In genomic region chr10:49407552-49408137, GRCh38 we compare ENCODE assay signal across 9 cellular contexts. TPM values are rescaled to one million over a fixed set of nuclear protein-coding genes. Genes with fewer than 3 reads are reported as not detected.
A peak's percentile ranks its signal among the peaks of the same experiment; 100 is the strongest.
DNase-seq lines count a peak whose midpoint lies in the region; ATAC-seq, FAIRE-seq and TF ChIP-seq lines count a peak whose summit lies in the region.
"Had no signal": no experiment of that assay in that cellular context is flagged by ENCODE, and none has a peak within 500 bp of the region (broad histone marks: within the 10 kb centered on the region; RNA-seq: fewer than 3 reads in every experiment).

No MANE protein-coding gene starts in this region.

- H2AFZ ChIP-seq in H1 (ENCODE audit: low read length), result no peak overlapping the region

- no peak overlapping the region for H2BK15ac ChIP-seq in H1 (ENCODE audit: low read length)

- H3K23me2 ChIP-seq in H1 (ENCODE audit: low read depth, low read length), result peaks cover 1% of the 10 kb centered on the region; the same call in 1 of the 2 replicates

- no peak overlapping the region for H2BK5ac ChIP-seq in H1 (ENCODE audit: low read depth, low read length)

- H2BK12ac ChIP-seq in H1 (ENCODE audit: low read depth, low read length), result peak overlapping the region; percentile 46; the same call in 1 of the 2 replicates

- H2AK5ac ChIP-seq in H1 (ENCODE audit: low read depth, low read length), result no peak overlapping the region

- H2BK20ac ChIP-seq in H1 (ENCODE audit: low read length), result no peak overlapping the region

- no peak overlapping the region for H3K4ac ChIP-seq in H1 (replicated peaks; ENCODE audit: insufficient read length, low read depth, low read length)

- no peaks in the 10 kb centered on the region for H3K36me3 ChIP-seq in H1 (ENCODE audit: control insufficient read depth in 2 of 4, insufficient read depth in 4 of 4, low read length in 3 of 4)
- H3K36me3 ChIP-seq in mucosa of descending colon (ENCODE audit: low read depth), result no peaks in the 10 kb centered on the region

- no peak overlapping the region for H4K5ac ChIP-seq in H1 (ENCODE audit: insufficient read length, low read depth, low read length)

- WGBS in H1 (ENCODE audit: extremely low coverage in 1 of 2, insufficient coverage in 1 of 2, insufficient read length in 1 of 2, insufficient replicate concordance in 2 of 2, low coverage in 1 of 2, low lambda C conversion rate in 2 of 2, missing lambda C conversion rate in 1 of 2), 2 experiments, result 0% methylated on average over 2 of the region's 2 CpGs; no CpG with 5 or more reads in 1 of the 2 experiments

- TF ChIP-seq CTCF in H1 (IDR thresholded peaks at IDR 0.05; ENCODE audit: control extremely low read depth in 1 of 3, insufficient read depth in 1 of 3, low read depth in 1 of 3, low read length in 3 of 3), result peak; percentile 94 to 97 (median 94)
- peak; percentile 74 for TF ChIP-seq CTCF in mucosa of descending colon (IDR thresholded peaks at IDR 0.05)

- TF ChIP-seq EP300 in H1 (IDR thresholded peaks at IDR 0.05; ENCODE audit: borderline replicate concordance in 1 of 2, low read depth in 2 of 2, low read length in 2 of 2), result no peak

- H4K20me1 ChIP-seq in H1 (replicated peaks in 1 of 2; ENCODE audit: control insufficient read depth in 1 of 2, insufficient read depth in 2 of 2, low read length in 2 of 2), result no peaks in the 10 kb centered on the region

- DNase-seq in EL (peak; percentile 69), NCI-H774 (lab: John Stamatoyannopoulos, UW) (peak; percentile 62), H1 (ENCODE audit: low read depth in 1 of 2, low spot score in 2 of 2) (peak in 1 of 2 experiments; percentile 92), mucosa of descending colon (peak in 2 of 3 donors; percentile 87 to 94)
- peak; percentile 25 to 56 for DNase-seq in activated CD8-positive, alpha-beta memory T cell treated with anti-CD3 and anti-CD28 coated beads for 1 hour (ENCODE audit: extremely low read depth in 1 of 2, low read depth in 1 of 2)
- DNase-seq in stimulated activated CD8-positive, alpha-beta memory T cell treated with anti-CD3 and anti-CD28 coated beads, Interleukin-4, amount 100 ng/mL, for 24 hours (ENCODE audit: low read depth), result peak; percentile 63

- H2BK120ac ChIP-seq in H1 (replicated peaks; ENCODE audit: low read depth, low read length), result no peak overlapping the region

- intact Hi-C loops in mucosa of descending colon (cut with DNase I, micrococcal nuclease), result loop anchor here (5.0 to 10.0 kb wide), 2 partner anchors 100 to 107 kb away; no protein-coding TSS in a partner anchor

- peak; percentile 75 for FAIRE-seq in H1 (lab: Jason Lieb, UNC)

- no peak overlapping the region for H3K56ac ChIP-seq in H1 (replicated peaks; ENCODE audit: insufficient read length, low read depth, low read length)

- peaks cover 0 to 9% (median 0%) of the 10 kb centered on the region in 4 experiments; a peak in 2 of 7 replicates for H3K27me3 ChIP-seq in H1 (replicated peaks in 1 of 4; ENCODE audit: control insufficient read depth in 3 of 4, extremely low read depth in 1 of 4, insufficient read depth in 3 of 4, low read length in 3 of 4)

- no peaks in the 10 kb centered on the region for H3K79me2 ChIP-seq in H1 (ENCODE audit: control insufficient read depth in 1 of 2, insufficient read depth in 2 of 2, low read length in 2 of 2)

- H4K8ac ChIP-seq in H1 (ENCODE audit: extremely low read depth, insufficient read depth, low read length), result no peak overlapping the region

- POLR2A ChIA-PET in H1 (lab: Charles Lee; ENCODE audit: partially characterized antibody), result interaction anchor here (0.9 to 1.1 kb wide), 2 partner anchors 10 to 11 kb away, joined by 3 to 5 read pairs; no protein-coding TSS in a partner anchor

- H3K23ac ChIP-seq in H1 (ENCODE audit: insufficient read length), result no peak overlapping the region

- H3K4me2 ChIP-seq in H1 (ENCODE audit: insufficient read depth in 1 of 2, low read depth in 2 of 2, low read length in 2 of 2), result no peak overlapping the region

- no peaks in the 10 kb centered on the region for H3K79me1 ChIP-seq in H1 (ENCODE audit: low read depth, low read length)

- no peak overlapping the region for H3K9ac ChIP-seq in H1 (replicated peaks in 1 of 4; ENCODE audit: extremely low read depth in 1 of 4, low read depth in 3 of 4, low read length in 3 of 4)

- CTCF ChIA-PET in H1 (lab: Charles Lee; ENCODE audit: partially characterized antibody), result interaction anchor here (0.6 to 10.4 kb wide), 71 partner anchors 8 to 750 kb away, joined by 3 to 261 read pairs (median 4); partner anchors contain the start of gene C10orf71

- H3K18ac ChIP-seq in H1 (ENCODE audit: extremely low read depth, low read length), result no peak overlapping the region

- H3K4me3 ChIP-seq in H1 (ENCODE audit: extremely low read depth in 1 of 4, insufficient read depth in 2 of 4, low read depth in 3 of 4, low read length in 4 of 4), result no peak overlapping the region
- no peak overlapping the region for H3K4me3 ChIP-seq in mucosa of descending colon

- no peak for TF ChIP-seq POLR2A in H1 (IDR thresholded peaks at IDR 0.05; ENCODE audit: control extremely low read depth in 1 of 2, low read depth in 2 of 2, low read length in 2 of 2)

- H3K9me3 ChIP-seq in H1 (ENCODE audit: insufficient read depth in 2 of 2, low read depth in 1 of 2, low read length in 1 of 2) (no peaks in the 10 kb centered on the region), mucosa of descending colon (no peaks in the 10 kb centered on the region)

- no peak overlapping the region for H3K14ac ChIP-seq in H1 (ENCODE audit: insufficient read length)

- H4K91ac ChIP-seq in H1 (replicated peaks; ENCODE audit: insufficient read length, low read length), result no peak overlapping the region

- ATAC-seq in HG02798 (IDR thresholded peaks at IDR 0.05; ENCODE audit: poor library complexity, unreplicated experiment) (peak; percentile 66), mucosa of descending colon (peak; percentile 89), GM21381 (IDR thresholded peaks at IDR 0.05; ENCODE audit: unreplicated experiment) (no peak)

- peak; percentile 86 to 92 for TF ChIP-seq RAD21 in H1 (IDR thresholded peaks at IDR 0.05 in 1 of 2, conservative IDR thresholded peaks at IDR 0.05 in 1 of 2; ENCODE audit: low read depth in 2 of 2, low read length in 2 of 2)

- no peak overlapping the region for H3K27ac ChIP-seq in H1 (ENCODE audit: low read depth, low read length)
- H3K27ac ChIP-seq: epithelial cell of prostate had no signal

- peaks cover 0 to 11% (median 4%) of the 10 kb centered on the region in 4 experiments; a peak in 4 of 7 replicates for H3K4me1 ChIP-seq in H1 (replicated peaks in 1 of 4; ENCODE audit: control insufficient read depth in 3 of 4, insufficient read depth in 4 of 4, low read length in 3 of 4)
- H3K4me1 ChIP-seq in mucosa of descending colon (ENCODE audit: low read depth), result no peaks in the 10 kb centered on the region

TF ChIP-seq in H1, 55 proteins besides CTCF, POLR2A, EP300 and RAD21:
- TF ChIP-seq RXRA (IDR thresholded peaks at IDR 0.05; ENCODE audit: insufficient read depth, low read depth, low read length), result no peak
- 0 out of 2 replicates have a peak, but pooled peaks have one; percentile 26 for TF ChIP-seq YY1 (IDR thresholded peaks at IDR 0.05; ENCODE audit: low read depth, low read length)

RNA-seq across cellular contexts. Expression of gene DRGX, which starts 11.8 kb away (rescaled TPM):
- not detected in 2 replicates for total RNA-seq in H1 (2021; fragmentation: NEBNext Ultra II Directional; extraction: Animal tissue kit (Norgen Biotek cat#: 25700))
- polyA plus RNA-seq in H1 (2011; rRNA removed), result not detected in 2 replicates
- not detected for polyA plus RNA-seq in H1 (2011; cell fraction: cytosol; rRNA removed)
- polyA plus RNA-seq in H1 (2011; cell fraction: nucleus; rRNA removed), result not detected
- not detected in 4 replicates for polyA plus RNA-seq in H1 (2012, experiment 1 of 2)
- not detected for polyA plus RNA-seq in H1 (2012, experiment 2 of 2)
- not detected for polyA plus RNA-seq in H1 (2013, experiment 1 of 2)
- not detected for polyA plus RNA-seq in H1 (2013, experiment 2 of 2)
- polyA minus RNA-seq in H1 (2011; rRNA and poly(A)+ RNA removed), result not detected in 2 replicates
- not detected for polyA minus RNA-seq in H1 (2011; cell fraction: cytosol; rRNA and poly(A)+ RNA removed)
- not detected for polyA minus RNA-seq in H1 (2011; cell fraction: nucleus; rRNA and poly(A)+ RNA removed)
- total RNA-seq in mucosa of descending colon, result under 1 TPM; 0.10 to 0.35 (median 0.22) TPM
